Comparison of ENCODE assay signal across 14 cellular contexts in genomic region chr2:85838181-85838580, GRCh38. TPM values are rescaled to one million over a fixed set of nuclear protein-coding genes. Genes with fewer than 3 reads are reported as not detected.
DNase-seq lines count a peak whose midpoint lies in the region; ATAC-seq and TF ChIP-seq lines count a peak whose summit lies in the region.
"Had no signal": no experiment of that assay in that cellular context is flagged by ENCODE, and none has a peak within 500 bp of the region (broad histone marks: within the 10 kb centered on the region; RNA-seq: fewer than 3 reads in every experiment).

No MANE protein-coding gene starts in this region.

- H3K27me3 ChIP-seq in OCI-LY1 (ENCODE audit: insufficient read depth, low read length) (no peaks in the 10 kb centered on the region), MG63 (no peaks in the 10 kb centered on the region)
- H3K27me3 ChIP-seq: pancreas, sigmoid colon had no signal

- H3K36me3 ChIP-seq in OCI-LY1 (ENCODE audit: insufficient read depth, low read length) (no peaks in the 10 kb centered on the region), MG63 (no peaks in the 10 kb centered on the region)
- H3K36me3 ChIP-seq: pancreas had no signal

- H3K9me3 ChIP-seq in OCI-LY1 (ENCODE audit: low read length) (peaks cover 6% of the 10 kb centered on the region; the same call in 1 of the 2 replicates), MG63 (no peaks in the 10 kb centered on the region; the same call in 1 of the 2 replicates)
- H3K9me3 ChIP-seq: pancreas, sigmoid colon had no signal

- no peak overlapping the region for H3K4me2 ChIP-seq in OCI-LY1 (ENCODE audit: low read length)

- H3K4me3 ChIP-seq in OCI-LY1 (ENCODE audit: low read depth, low read length, poor library complexity, severe bottlenecking) = no peak overlapping the region
- H3K4me3 ChIP-seq in MG63 = no peak overlapping the region
- H3K4me3 ChIP-seq: pancreas, sigmoid colon had no signal

- peaks cover 1 to 4% of the 10 kb centered on the region in 2 donors for H3K9me3 Mint-ChIP-seq in activated T-cell treated with anti-CD3 and anti-CD28 coated beads, Interleukin-2, amount 50 U/mL, for 72 hours
- H3K9me3 Mint-ChIP-seq in endothelial cell (ENCODE audit: unreplicated experiment) = no peaks in the 10 kb centered on the region
- peaks cover 3% of the 10 kb centered on the region for H3K9me3 Mint-ChIP-seq in stimulated activated effector memory CD8-positive, alpha-beta T cell treated with anti-CD3 and anti-CD28 coated beads, Interleukin-12 subunit alpha, Interleukin-12 subunit beta, amount 100 ng/mL, for 72 hours
- H3K9me3 Mint-ChIP-seq in activated T-helper 17 cell treated with anti-CD3 and anti-CD28 coated beads, Interleukin-2, amount 50 U/mL, for 72 hours = no peaks in the 10 kb centered on the region

- H3K4me1 ChIP-seq in OCI-LY1 (ENCODE audit: insufficient read depth, low read length, severe bottlenecking) = no peaks in the 10 kb centered on the region
- H3K4me1 ChIP-seq: pancreas, sigmoid colon had no signal

- H3F3A ChIP-seq in OCI-LY1 (ENCODE audit: insufficient read depth, low read length) = no peaks in the 10 kb centered on the region

- H3K27me3 Mint-ChIP-seq in activated T-cell treated with anti-CD3 and anti-CD28 coated beads, Interleukin-2, amount 50 U/mL, for 72 hours (ENCODE audit: low read depth) = no peaks in the 10 kb centered on the region
- peaks cover 4% of the 10 kb centered on the region for H3K27me3 Mint-ChIP-seq in endothelial cell (ENCODE audit: unreplicated experiment)
- no peaks in the 10 kb centered on the region for H3K27me3 Mint-ChIP-seq in activated T-helper 17 cell treated with anti-CD3 and anti-CD28 coated beads, Interleukin-2, amount 50 U/mL, for 72 hours

- TF ChIP-seq CTCF in OCI-LY1 (IDR thresholded peaks at IDR 0.05; ENCODE audit: low read length) (peak; percentile 61), endothelial cell (IDR thresholded peaks at IDR 0.05; ENCODE audit: unreplicated experiment) (no peak)

- ATAC-seq in activated T-cell treated with anti-CD3 and anti-CD28 coated beads, Interleukin-2, amount 50 U/mL, for 72 hours (replicated peaks in 1 of 2) = no peak
- ATAC-seq in stimulated activated effector memory CD8-positive, alpha-beta T cell treated with anti-CD3 and anti-CD28 coated beads, Interleukin-12 subunit alpha, Interleukin-12 subunit beta, amount 100 ng/mL, for 72 hours = no peak
- no peak for ATAC-seq in activated T-helper 17 cell treated with anti-CD3 and anti-CD28 coated beads, Interleukin-2, amount 50 U/mL, for 72 hours (replicated peaks)
- ATAC-seq: pancreas had no signal

- no peak overlapping the region for H2AFZ ChIP-seq in OCI-LY1 (ENCODE audit: low read length)

- no peak overlapping the region for H3K4me3 Mint-ChIP-seq in activated T-cell treated with anti-CD3 and anti-CD28 coated beads, Interleukin-2, amount 50 U/mL, for 72 hours
- peak overlapping the region; percentile 39 for H3K4me3 Mint-ChIP-seq in endothelial cell (ENCODE audit: unreplicated experiment)
- H3K4me3 Mint-ChIP-seq in stimulated activated effector memory CD8-positive, alpha-beta T cell treated with anti-CD3 and anti-CD28 coated beads, Interleukin-12 subunit alpha, Interleukin-12 subunit beta, amount 100 ng/mL, for 72 hours = no peak overlapping the region
- no peak overlapping the region for H3K4me3 Mint-ChIP-seq in activated T-helper 17 cell treated with anti-CD3 and anti-CD28 coated beads, Interleukin-2, amount 50 U/mL, for 72 hours

- no peak overlapping the region for H3K27ac ChIP-seq in OCI-LY1 (ENCODE audit: low read depth, low read length, poor library complexity, severe bottlenecking)
- H3K27ac ChIP-seq: pancreas, sigmoid colon had no signal

- H3K9me2 ChIP-seq in OCI-LY1 (ENCODE audit: low read depth, low read length) = no peaks in the 10 kb centered on the region

- peak overlapping the region; percentile 16 for H3K27ac Mint-ChIP-seq in activated T-cell treated with anti-CD3 and anti-CD28 coated beads, Interleukin-2, amount 50 U/mL, for 72 hours
- no peak overlapping the region for H3K27ac Mint-ChIP-seq in endothelial cell (ENCODE audit: unreplicated experiment)
- peak overlapping the region; percentile 24 for H3K27ac Mint-ChIP-seq in stimulated activated effector memory CD8-positive, alpha-beta T cell treated with anti-CD3 and anti-CD28 coated beads, Interleukin-12 subunit alpha, Interleukin-12 subunit beta, amount 100 ng/mL, for 72 hours
- H3K27ac Mint-ChIP-seq in activated T-helper 17 cell treated with anti-CD3 and anti-CD28 coated beads, Interleukin-2, amount 50 U/mL, for 72 hours = no peak overlapping the region

- DNase-seq in activated T-cell treated with anti-CD3 and anti-CD28 coated beads, Interleukin-2, amount 50 U/mL, for 72 hours = no peak
- no peak for DNase-seq in activated T-cell treated with anti-CD3 and anti-CD28 coated beads, Interleukin-2, amount 50 U/mL, for 48 hours
- DNase-seq in endothelial cell (ENCODE audit: low spot score) = no peak
- peak in 1 of 2 donors; percentile 45 for DNase-seq in stimulated activated effector memory CD8-positive, alpha-beta T cell treated with anti-CD3 and anti-CD28 coated beads, Interleukin-12 subunit alpha, Interleukin-12 subunit beta, amount 100 ng/mL, for 72 hours (ENCODE audit: low spot score in 2 of 2)
- DNase-seq in NCI-H1092 treated with DMSO at 0.1 percent for 48 hours (lab: John Stamatoyannopoulos, UW) = no peak
- no peak for DNase-seq in MG63
- DNase-seq: amniotic stem cell; central memory CD4-positive, alpha-beta T cell; foreskin melanocyte; NCI-H1417; sigmoid colon had no signal

- H3K4me1 Mint-ChIP-seq in activated T-cell treated with anti-CD3 and anti-CD28 coated beads, Interleukin-2, amount 50 U/mL, for 72 hours (ENCODE audit: low read depth) = no peaks in the 10 kb centered on the region
- H3K4me1 Mint-ChIP-seq in endothelial cell (ENCODE audit: unreplicated experiment) = no peaks in the 10 kb centered on the region
- peaks cover 14% of the 10 kb centered on the region for H3K4me1 Mint-ChIP-seq in stimulated activated effector memory CD8-positive, alpha-beta T cell treated with anti-CD3 and anti-CD28 coated beads, Interleukin-12 subunit alpha, Interleukin-12 subunit beta, amount 100 ng/mL, for 72 hours
- peaks cover 6% of the 10 kb centered on the region for H3K4me1 Mint-ChIP-seq in activated T-helper 17 cell treated with anti-CD3 and anti-CD28 coated beads, Interleukin-2, amount 50 U/mL, for 72 hours

- no peaks in the 10 kb centered on the region for H4K20me1 ChIP-seq in OCI-LY1 (ENCODE audit: insufficient read depth, low read length)

- H3K79me2 ChIP-seq in OCI-LY1 (ENCODE audit: insufficient read depth, low read length) = no peaks in the 10 kb centered on the region

- H3K36me3 Mint-ChIP-seq in activated T-cell treated with anti-CD3 and anti-CD28 coated beads, Interleukin-2, amount 50 U/mL, for 72 hours (ENCODE audit: insufficient read depth in 2 of 2) = peaks cover 4 to 6% of the 10 kb centered on the region in 2 donors
- peaks cover 36% of the 10 kb centered on the region for H3K36me3 Mint-ChIP-seq in endothelial cell (ENCODE audit: low read depth, unreplicated experiment)
- peaks cover 43% of the 10 kb centered on the region for H3K36me3 Mint-ChIP-seq in stimulated activated effector memory CD8-positive, alpha-beta T cell treated with anti-CD3 and anti-CD28 coated beads, Interleukin-12 subunit alpha, Interleukin-12 subunit beta, amount 100 ng/mL, for 72 hours
- peaks cover 25% of the 10 kb centered on the region for H3K36me3 Mint-ChIP-seq in activated T-helper 17 cell treated with anti-CD3 and anti-CD28 coated beads, Interleukin-2, amount 50 U/mL, for 72 hours (ENCODE audit: low read depth)

- no peak overlapping the region for H3K9ac ChIP-seq in OCI-LY1 (ENCODE audit: low read length)

RNA-seq across cellular contexts. Expression of gene ST3GAL5, which starts 50.6 kb away (rescaled TPM):
- total RNA-seq in activated T-cell treated with anti-CD3 and anti-CD28 coated beads, Interleukin-2, amount 50 U/mL, for 72 hours = 10 to 100 TPM; 10.4 to 11.3 TPM
- total RNA-seq in endothelial cell (ENCODE audit: unreplicated experiment) = 49.8 TPM
- total RNA-seq in activated T-helper 17 cell treated with anti-CD3 and anti-CD28 coated beads, Interleukin-2, amount 50 U/mL, for 72 hours = 10 to 100 TPM in 1 of 2 donors, 1 to 10 TPM in 1; 7.6 to 13.7 TPM
- total RNA-seq in MG63 (2014; rRNA removed; shearing (Covaris generic); ENCODE audit: low replicate concordance) = 2.1 and 10.0 TPM in 2 replicates

Comparison
In these comparisons a context has a peak if more than half of its experiments do, and no peak if none do; other contexts are left out.
1. H3K27ac Mint-ChIP-seq: peak in activated T-cell treated with anti-CD3 and anti-CD28 coated beads, Interleukin-2, amount 50 U/mL, for 72 hours (single experiment) and stimulated activated effector memory CD8-positive, alpha-beta T cell treated with anti-CD3 and anti-CD28 coated beads, Interleukin-12 subunit alpha, Interleukin-12 subunit beta, amount 100 ng/mL, for 72 hours (single experiment); none in endothelial cell (single experiment) and activated T-helper 17 cell treated with anti-CD3 and anti-CD28 coated beads, Interleukin-2, amount 50 U/mL, for 72 hours (single experiment).